ENCODE assay signal across 17 cellular contexts in genomic region chr22:31048570-31048969, GRCh38.
"Had no signal": no experiment of that assay in that cellular context is flagged by ENCODE, and none has a peak within 500 bp of the region (broad histone marks: within the 10 kb centered on the region; RNA-seq: fewer than 3 reads in every experiment).

No MANE protein-coding gene starts in this region.

- H3K36me3 ChIP-seq: adrenal gland, stomach had no signal

- H3K4me1 Mint-ChIP-seq: activated CD4-positive, alpha-beta T cell treated with anti-CD3 and anti-CD28 coated beads for 36 hours had no signal

- H3K4me3 Mint-ChIP-seq: activated CD4-positive, alpha-beta T cell treated with anti-CD3 and anti-CD28 coated beads for 36 hours; activated T-helper 1 cell treated with anti-CD3 and anti-CD28 coated beads, Interleukin-12 subunit alpha, Interleukin-12 subunit beta, Interleukin-2, Interleukin-4 antibody, amounts not matched to agents 30 ng/mL and 10 ng/mL and 1 ng/mL, durations not matched to agents 14 hours and 24 hours and 36 hours; dendritic cell treated with granulocyte-macrophage colony-stimulating factor and Interleukin-4, amounts not matched to agents 40 ng/mL and 50 ng/mL, for 4 days; nephron; T-helper 2 cell treated with Interferon-gamma antibody and Interleukin-4, amounts not matched to agents 5 μg/mL and 100 μg/mL, for 36 hours had no signal

- H3K9me3 ChIP-seq: adrenal gland, stomach had no signal

- H3K4me3 ChIP-seq: adrenal gland, stomach had no signal

- H3K27me3 ChIP-seq: adrenal gland, stomach had no signal

- H3K36me3 Mint-ChIP-seq: activated naive CD4-positive, alpha-beta T cell treated with anti-CD3 and anti-CD28 coated beads, Interleukin-2, amount 50 U/mL, for 72 hours had no signal

- H3K27ac ChIP-seq: adrenal gland, stomach had no signal

- H3K9me3 Mint-ChIP-seq: activated T-helper 1 cell treated with anti-CD3 and anti-CD28 coated beads, Interleukin-12 subunit alpha, Interleukin-12 subunit beta, Interleukin-2, Interleukin-4 antibody, amounts not matched to agents 30 ng/mL and 10 ng/mL and 1 ng/mL, durations not matched to agents 14 hours and 24 hours and 36 hours; T-helper 2 cell treated with Interferon-gamma antibody and Interleukin-4, amounts not matched to agents 5 μg/mL and 100 μg/mL, for 36 hours had no signal

- H3K27ac Mint-ChIP-seq: activated CD4-positive, alpha-beta T cell treated with anti-CD3 and anti-CD28 coated beads for 36 hours; activated T-helper 1 cell treated with anti-CD3 and anti-CD28 coated beads, Interleukin-12 subunit alpha, Interleukin-12 subunit beta, Interleukin-2, Interleukin-4 antibody, amounts not matched to agents 30 ng/mL and 10 ng/mL and 1 ng/mL, durations not matched to agents 14 hours and 24 hours and 36 hours; dendritic cell treated with granulocyte-macrophage colony-stimulating factor and Interleukin-4, amounts not matched to agents 40 ng/mL and 50 ng/mL, for 4 days; T-helper 2 cell treated with Interferon-gamma antibody and Interleukin-4, amounts not matched to agents 5 μg/mL and 100 μg/mL, for 36 hours had no signal

- DNase-seq: activated CD4-positive, alpha-beta T cell treated with anti-CD3 and anti-CD28 coated beads for 36 hours; activated CD4-positive, alpha-beta T cell treated with anti-CD3 and anti-CD28 coated beads, Interleukin-2, amount 50 U/mL, for 48 hours; activated gamma-delta T cell treated with Interleukin-2 at 50 U/mL for 16 hours; activated T-cell treated with anti-CD3 and anti-CD28 coated beads for 4 hours; adrenal gland; effector CD8-positive, alpha-beta T cell; hippocampal formation; left colon; midbrain; stimulated activated CD4-positive, alpha-beta T cell treated with anti-CD3 and anti-CD28 coated beads, Interleukin-2, amount 100 ng/mL, for 48 hours; stomach; trophoblast cell had no signal

- ATAC-seq: activated CD4-positive, alpha-beta T cell treated with anti-CD3 and anti-CD28 coated beads for 36 hours; activated naive CD4-positive, alpha-beta T cell treated with anti-CD3 and anti-CD28 coated beads, Interleukin-2, amount 50 U/mL, for 72 hours; left colon had no signal
